13 cellular contexts compared by ENCODE assay signal in the genomic region with DNA sequence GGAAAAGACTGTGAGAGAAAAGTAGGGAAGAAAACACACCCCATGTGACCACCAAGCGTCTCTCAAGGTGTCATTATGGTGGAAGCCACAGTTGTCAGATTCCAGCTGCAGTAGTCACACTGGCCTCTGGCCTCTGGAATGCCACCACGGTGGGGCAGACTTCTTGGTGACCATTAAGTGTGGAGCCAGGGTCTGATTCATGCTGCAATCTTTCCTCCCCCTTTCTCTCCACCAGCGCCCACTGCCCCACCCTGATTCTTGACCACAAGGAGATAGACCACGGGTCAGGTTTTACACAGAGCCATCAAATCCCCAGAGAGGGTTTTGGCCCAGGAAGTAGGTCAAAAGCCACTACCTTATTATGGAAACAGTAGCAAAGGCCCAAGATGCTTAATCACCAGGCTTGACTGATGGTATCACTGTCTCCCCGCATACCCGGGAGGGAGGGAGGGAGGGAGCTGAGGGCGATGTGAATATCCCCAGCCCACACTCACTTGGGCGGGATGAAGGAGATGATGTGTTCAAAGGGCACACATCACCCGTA. TPM values are rescaled to one million over a fixed set of nuclear protein-coding genes. Genes with fewer than 3 reads are reported as not detected.
DNase-seq lines count a peak whose midpoint lies in the region; ATAC-seq, FAIRE-seq and TF ChIP-seq lines count a peak whose summit lies in the region.
"Had no signal": no experiment of that assay in that cellular context is flagged by ENCODE, and none has a peak within 500 bp of the region (broad histone marks: within the 10 kb centered on the region; RNA-seq: fewer than 3 reads in every experiment).

No MANE protein-coding gene starts in this region.

- DNase-seq in HFFc6 (peak; percentile 99), T1000 (lab: John Stamatoyannopoulos, UW) (peak; percentile 93), foreskin fibroblast (peak; percentile 54 to 62), urothelium cell line (ENCODE audit: low spot score) (peak; percentile 91), NCI-H524 treated with DMSO at 0.1 percent for 48 hours (lab: John Stamatoyannopoulos, UW) (no peak), T-helper 9 cell (no peak)
- DNase-seq in activated naive CD4-positive, alpha-beta T cell treated with anti-CD3 and anti-CD28 coated beads, Interleukin-2, amount 50 U/mL, for 72 hours (ENCODE audit: low spot score in 2 of 2): no peak
- DNase-seq: caudate nucleus; hippocampal formation; NCI-H446 treated with DMSO at 0.1 percent for 48 hours; nephron progenitor cell; stimulated activated CD4-positive, alpha-beta T cell treated with anti-CD3 and anti-CD28 coated beads, Interleukin-2, amount 100 ng/mL, for 48 hours had no signal

- H3K27me3 Mint-ChIP-seq in HFFc6 (ENCODE audit: insufficient read depth): peaks cover 18% of the 10 kb centered on the region; the same call in 1 of the 2 replicates

- TF ChIP-seq CTCF in HFFc6 (IDR thresholded peaks at IDR 0.05) (peak; percentile 71), foreskin fibroblast (IDR thresholded peaks at IDR 0.05; ENCODE audit: low read depth, low read length) (no peak)

- ATAC-seq in activated naive CD4-positive, alpha-beta T cell treated with anti-CD3 and anti-CD28 coated beads, Interleukin-2, amount 50 U/mL, for 72 hours: no peak

- peaks cover 28% of the 10 kb centered on the region for H3K9me3 Mint-ChIP-seq in HFFc6
- peaks cover under 1 to 2% of the 10 kb centered on the region in 2 donors for H3K9me3 Mint-ChIP-seq in activated naive CD4-positive, alpha-beta T cell treated with anti-CD3 and anti-CD28 coated beads, Interleukin-2, amount 50 U/mL, for 72 hours

- H3K4me3 ChIP-seq in foreskin fibroblast (ENCODE audit: low read depth in 1 of 2, low read length in 2 of 2): no peak overlapping the region

- H3K27ac Mint-ChIP-seq in HFFc6: peak overlapping the region; percentile 84
- no peak overlapping the region for H3K27ac Mint-ChIP-seq in activated naive CD4-positive, alpha-beta T cell treated with anti-CD3 and anti-CD28 coated beads, Interleukin-2, amount 50 U/mL, for 72 hours
- H3K27ac Mint-ChIP-seq: nephron progenitor cell had no signal

- H3K36me3 Mint-ChIP-seq in HFFc6 (ENCODE audit: low read depth): peaks cover 23% of the 10 kb centered on the region
- H3K36me3 Mint-ChIP-seq in activated naive CD4-positive, alpha-beta T cell treated with anti-CD3 and anti-CD28 coated beads, Interleukin-2, amount 50 U/mL, for 72 hours: peaks cover 5 to 7% of the 10 kb centered on the region in 2 donors

- peaks cover 46% of the 10 kb centered on the region for H3K4me1 Mint-ChIP-seq in HFFc6 (ENCODE audit: low read depth)
- H3K4me1 Mint-ChIP-seq: nephron progenitor cell had no signal

- peak; percentile 90 for FAIRE-seq in urothelium cell line (lab: Jason Lieb, UNC)

- H3K4me3 Mint-ChIP-seq in HFFc6: peak overlapping the region; percentile 42; the same call in 1 of the 2 replicates
- H3K4me3 Mint-ChIP-seq: nephron progenitor cell had no signal

RNA-seq across cellular contexts. Expression of a gene that starts 52.7 kb away (rescaled TPM):
- not detected for total RNA-seq in HFFc6 (2021; fragmentation: NEBNext Ultra II Directional; extraction: Animal tissue kit (Norgen Biotek cat#: 25700))
- not detected for total RNA-seq in activated naive CD4-positive, alpha-beta T cell treated with anti-CD3 and anti-CD28 coated beads, Interleukin-2, amount 50 U/mL, for 72 hours
- total RNA-seq: subcutaneous adipose tissue had no signal

Comparison
In these comparisons a context has a peak if more than half of its experiments do, and no peak if none do; other contexts are left out.
1. DNase-seq: peak in HFFc6 (single experiment), T1000 (single experiment), foreskin fibroblast (2 of 2) and urothelium cell line (single experiment); none in NCI-H524 treated with DMSO at 0.1 percent for 48 hours (single experiment), T-helper 9 cell (single experiment) and activated naive CD4-positive, alpha-beta T cell treated with anti-CD3 and anti-CD28 coated beads, Interleukin-2, amount 50 U/mL, for 72 hours (0 of 2).